ENCODE assay signal across 39 cellular contexts in genomic region chr2:230996661-230997060, GRCh38. TPM values are rescaled to one million over a fixed set of nuclear protein-coding genes. Genes with fewer than 3 reads are reported as not detected.
"Had no signal": no experiment of that assay in that cellular context is flagged by ENCODE, and none has a peak within 500 bp of the region (broad histone marks: within the 10 kb centered on the region; RNA-seq: fewer than 3 reads in every experiment).

No MANE protein-coding gene starts in this region.

- H3K9me3 ChIP-seq: MG63 had no signal

- H3K36me3 ChIP-seq: MG63 had no signal

- H3K4me3 ChIP-seq: MG63 had no signal

- DNase-seq: Karpas-422, Kasumi-1, MG63, MM.1S, MV-4-11, NCI-H1048, NCI-H1092, NCI-H1092 treated with DMSO at 0.1 percent for 48 hours, NCI-H1105, NCI-H1105 treated with DMSO at 0.1 percent for 48 hours, NCI-H1417, NCI-H1417 treated with DMSO at 0.1 percent for 48 hours, NCI-H1436, NCI-H1436 treated with DMSO at 0.1 percent for 48 hours, NCI-H146, NCI-H1694, NCI-H1694 treated with DMSO at 0.1 percent for 48 hours, NCI-H187, NCI-H187 treated with DMSO at 0.1 percent for 48 hours, NCI-H1930, NCI-H2029, NCI-H2029 treated with DMSO at 0.1 percent for 48 hours, NCI-H2081, NCI-H2081 treated with DMSO at 0.1 percent for 48 hours, NCI-H2107, NCI-H2171, NCI-H2171 treated with DMSO at 0.1 percent for 48 hours, NCI-H2227 treated with DMSO at 0.1 percent for 48 hours, NCI-H226, NCI-H345, NCI-H446, NCI-H446 treated with DMSO at 0.1 percent for 48 hours, NCI-H510A, NCI-H510A treated with DMSO at 0.1 percent for 48 hours, NCI-H524 had no signal

- H3K27me3 ChIP-seq: MG63 had no signal

RNA-seq across cellular contexts. Expression of gene SPATA3, which starts 0.7 kb away (rescaled TPM):
- total RNA-seq: LHCN-M2, M059J, MCF 10A, NCI-H460 had no signal

RNA-seq across cellular contexts. Expression of gene C2orf72, which starts 40.7 kb away (rescaled TPM):
- total RNA-seq: MCF 10A had no signal
